ENCODE assay signal across 1 cellular context in genomic region chr1:234727018-234727757, GRCh38.
A peak's percentile ranks its signal among the peaks of the same experiment; 100 is the strongest.
TF ChIP-seq lines count a peak whose summit lies in the region.

No MANE protein-coding gene starts in this region.

TF ChIP-seq in GM12878, 131 proteins besides CTCF, POLR2A, EP300 and RAD21 (continued from another document):
- TF ChIP-seq, protein P1, sequence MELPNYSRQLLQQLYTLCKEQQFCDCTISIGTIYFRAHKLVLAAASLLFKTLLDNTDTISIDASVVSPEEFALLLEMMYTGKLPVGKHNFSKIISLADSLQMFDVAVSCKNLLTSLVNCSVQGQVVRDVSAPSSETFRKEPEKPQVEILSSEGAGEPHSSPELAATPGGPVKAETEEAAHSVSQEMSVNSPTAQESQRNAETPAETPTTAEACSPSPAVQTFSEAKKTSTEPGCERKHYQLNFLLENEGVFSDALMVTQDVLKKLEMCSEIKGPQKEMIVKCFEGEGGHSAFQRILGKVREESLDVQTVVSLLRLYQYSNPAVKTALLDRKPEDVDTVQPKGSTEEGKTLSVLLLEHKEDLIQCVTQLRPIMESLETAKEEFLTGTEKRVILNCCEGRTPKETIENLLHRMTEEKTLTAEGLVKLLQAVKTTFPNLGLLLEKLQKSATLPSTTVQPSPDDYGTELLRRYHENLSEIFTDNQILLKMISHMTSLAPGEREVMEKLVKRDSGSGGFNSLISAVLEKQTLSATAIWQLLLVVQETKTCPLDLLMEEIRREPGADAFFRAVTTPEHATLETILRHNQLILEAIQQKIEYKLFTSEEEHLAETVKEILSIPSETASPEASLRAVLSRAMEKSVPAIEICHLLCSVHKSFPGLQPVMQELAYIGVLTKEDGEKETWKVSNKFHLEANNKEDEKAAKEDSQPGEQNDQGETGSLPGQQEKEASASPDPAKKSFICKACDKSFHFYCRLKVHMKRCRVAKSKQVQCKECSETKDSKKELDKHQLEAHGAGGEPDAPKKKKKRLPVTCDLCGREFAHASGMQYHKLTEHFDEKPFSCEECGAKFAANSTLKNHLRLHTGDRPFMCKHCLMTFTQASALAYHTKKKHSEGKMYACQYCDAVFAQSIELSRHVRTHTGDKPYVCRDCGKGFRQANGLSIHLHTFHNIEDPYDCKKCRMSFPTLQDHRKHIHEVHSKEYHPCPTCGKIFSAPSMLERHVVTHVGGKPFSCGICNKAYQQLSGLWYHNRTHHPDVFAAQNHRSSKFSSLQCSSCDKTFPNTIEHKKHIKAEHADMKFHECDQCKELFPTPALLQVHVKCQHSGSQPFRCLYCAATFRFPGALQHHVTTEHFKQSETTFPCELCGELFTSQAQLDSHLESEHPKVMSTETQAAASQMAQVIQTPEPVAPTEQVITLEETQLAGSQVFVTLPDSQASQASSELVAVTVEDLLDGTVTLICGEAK (IDR thresholded peaks at IDR 0.05; ENCODE audit: borderline replicate concordance): no peak
- TF ChIP-seq NR2F1 (conservative IDR thresholded peaks at IDR 0.05) (peak; percentile 81), ZNF207 (IDR thresholded peaks at IDR 0.05; ENCODE audit: borderline replicate concordance) (no peak), SMARCA5 (IDR thresholded peaks at IDR 0.05) (0 out of 2 replicates have a peak, but pooled peaks have one; percentile 40), IKZF2 (IDR thresholded peaks at IDR 0.05) (peak; percentile 54 to 65; a peak in 3 of 4 replicates), MTA2 (IDR thresholded peaks at IDR 0.05; ENCODE audit: low read depth) (peak; percentile 87), CUX1 (IDR thresholded peaks at IDR 0.05; ENCODE audit: insufficient replicate concordance, low read depth, low read length) (peak; percentile 45), EED (IDR thresholded peaks at IDR 0.05; ENCODE audit: low read depth) (0 out of 2 replicates have a peak, but pooled peaks have one; percentile 20), IKZF1 (conservative IDR thresholded peaks at IDR 0.05) (peak; percentile 34), SREBF1 (IDR thresholded peaks at IDR 0.05; ENCODE audit: low read length) (no peak), RAD51 (IDR thresholded peaks at IDR 0.05) (peak; percentile 52; the same call in 1 of the 2 replicates), ATF7 (IDR thresholded peaks at IDR 0.05; ENCODE audit: low read depth) (peak; percentile 41), BHLHE40 (IDR thresholded peaks at IDR 0.05; ENCODE audit: borderline replicate concordance in 1 of 2, low read depth in 2 of 2, low read length in 1 of 2) (0 out of 4 replicates have a peak, but pooled peaks of 1 of the 2 experiments have one; percentile 16), BCL11A (IDR thresholded peaks at IDR 0.05; ENCODE audit: low read depth, low read length) (peak; percentile 30; the same call in 1 of the 2 replicates), DPF2 (IDR thresholded peaks at IDR 0.05) (peak; percentile 30), MEF2B (IDR thresholded peaks at IDR 0.05; ENCODE audit: partially characterized antibody, poor library complexity, severe bottlenecking) (peak; percentile 78), SUPT20H (IDR thresholded peaks at IDR 0.05; ENCODE audit: borderline replicate concordance, control insufficient read depth, low read depth, low read length) (no peak), YY1 (IDR thresholded peaks at IDR 0.05; ENCODE audit: low read depth, low read length) (0 out of 2 replicates have a peak, but pooled peaks have one; percentile 15), ZNF592 (IDR thresholded peaks at IDR 0.05) (0 out of 2 replicates have a peak, but pooled peaks have one; percentile 51), SMAD5 (IDR thresholded peaks at IDR 0.05; ENCODE audit: low read depth) (no peak), NR2C1 (IDR thresholded peaks at IDR 0.05) (peak; percentile 48; the same call in 1 of the 2 replicates), LARP7 (IDR thresholded peaks at IDR 0.05) (no peak), SMC3 (IDR thresholded peaks at IDR 0.05; ENCODE audit: borderline replicate concordance, low read length) (no peak)
- TF ChIP-seq, protein P2, sequence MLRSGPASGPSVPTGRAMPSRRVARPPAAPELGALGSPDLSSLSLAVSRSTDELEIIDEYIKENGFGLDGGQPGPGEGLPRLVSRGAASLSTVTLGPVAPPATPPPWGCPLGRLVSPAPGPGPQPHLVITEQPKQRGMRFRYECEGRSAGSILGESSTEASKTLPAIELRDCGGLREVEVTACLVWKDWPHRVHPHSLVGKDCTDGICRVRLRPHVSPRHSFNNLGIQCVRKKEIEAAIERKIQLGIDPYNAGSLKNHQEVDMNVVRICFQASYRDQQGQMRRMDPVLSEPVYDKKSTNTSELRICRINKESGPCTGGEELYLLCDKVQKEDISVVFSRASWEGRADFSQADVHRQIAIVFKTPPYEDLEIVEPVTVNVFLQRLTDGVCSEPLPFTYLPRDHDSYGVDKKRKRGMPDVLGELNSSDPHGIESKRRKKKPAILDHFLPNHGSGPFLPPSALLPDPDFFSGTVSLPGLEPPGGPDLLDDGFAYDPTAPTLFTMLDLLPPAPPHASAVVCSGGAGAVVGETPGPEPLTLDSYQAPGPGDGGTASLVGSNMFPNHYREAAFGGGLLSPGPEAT (IDR thresholded peaks at IDR 0.05; ENCODE audit: low read depth): peak; percentile 65; the same call in 1 of the 2 replicates
